Comparison of ENCODE assay signal across 8 cellular contexts in genomic region chr19:11355160-11356073, GRCh38. TPM values are rescaled to one million over a fixed set of nuclear protein-coding genes. Genes with fewer than 3 reads are reported as not detected.
DNase-seq lines count a peak whose midpoint lies in the region; ATAC-seq and TF ChIP-seq lines count a peak whose summit lies in the region.

PLPPR2 (plus strand) TSS chr19:11355432; CDS start chr19:11357674, 2,242 bp downstream.

- no peaks in the 10 kb centered on the region for H3K36me3 Mint-ChIP-seq in neural crest cell (ENCODE audit: low read depth)
- H3K36me3 Mint-ChIP-seq in stimulated activated naive CD8-positive, alpha-beta T cell treated with anti-CD3 and anti-CD28 coated beads, Interleukin-15, Interleukin-2, amounts not matched to agents 100 ng/mL and 50 ng/mL, for 24 hours (ENCODE audit: low read depth), result no peaks in the 10 kb centered on the region

- ATAC-seq in foreskin keratinocyte (peak; percentile 74), HG03097 (IDR thresholded peaks at IDR 0.05; ENCODE audit: low FRiP score, unreplicated experiment) (no peak)

- peaks cover 13% of the 10 kb centered on the region for H3K4me1 Mint-ChIP-seq in neural crest cell
- H3K4me1 Mint-ChIP-seq in stimulated activated naive CD8-positive, alpha-beta T cell treated with anti-CD3 and anti-CD28 coated beads, Interleukin-15, Interleukin-2, amounts not matched to agents 100 ng/mL and 50 ng/mL, for 24 hours (ENCODE audit: low read depth), result peaks cover 9% of the 10 kb centered on the region

- peaks cover 25% of the 10 kb centered on the region for H3K27me3 Mint-ChIP-seq in neural crest cell (ENCODE audit: low read depth)
- peaks cover 10% of the 10 kb centered on the region for H3K27me3 Mint-ChIP-seq in stimulated activated naive CD8-positive, alpha-beta T cell treated with anti-CD3 and anti-CD28 coated beads, Interleukin-15, Interleukin-2, amounts not matched to agents 100 ng/mL and 50 ng/mL, for 24 hours

- peak; percentile 72 for DNase-seq in GDM1 (lab: John Stamatoyannopoulos, UW)
- DNase-seq in M059J (ENCODE audit: low read depth), result peak; percentile 89
- peak; percentile 91 for DNase-seq in SK-MEL-5 (ENCODE audit: low read depth, low spot score)
- peak; percentile 48 to 78 (median 64) for DNase-seq in activated naive CD4-positive, alpha-beta T cell (lab: John Stamatoyannopoulos, UW)
- DNase-seq in foreskin keratinocyte, result peak in 1 of 2 donors; percentile 66
- DNase-seq in neural crest cell (ENCODE audit: low read depth, low spot score), result peak; percentile 91

- H3K27ac Mint-ChIP-seq in neural crest cell (ENCODE audit: unreplicated experiment), result peak within 1 kb of the TSS; percentile 58
- H3K27ac Mint-ChIP-seq in stimulated activated naive CD8-positive, alpha-beta T cell treated with anti-CD3 and anti-CD28 coated beads, Interleukin-15, Interleukin-2, amounts not matched to agents 100 ng/mL and 50 ng/mL, for 24 hours, result no peak within 1 kb of the TSS

- no peak for TF ChIP-seq CTCF in foreskin keratinocyte (conservative IDR thresholded peaks at IDR 0.05)
- TF ChIP-seq CTCF in neural crest cell (conservative IDR thresholded peaks at IDR 0.05), result no peak

- no peaks in the 10 kb centered on the region for H3K9me3 Mint-ChIP-seq in neural crest cell
- H3K9me3 Mint-ChIP-seq in stimulated activated naive CD8-positive, alpha-beta T cell treated with anti-CD3 and anti-CD28 coated beads, Interleukin-15, Interleukin-2, amounts not matched to agents 100 ng/mL and 50 ng/mL, for 24 hours, result no peaks in the 10 kb centered on the region

- peak within 1 kb of the TSS; percentile 83 for H3K4me3 Mint-ChIP-seq in neural crest cell
- H3K4me3 Mint-ChIP-seq in stimulated activated naive CD8-positive, alpha-beta T cell treated with anti-CD3 and anti-CD28 coated beads, Interleukin-15, Interleukin-2, amounts not matched to agents 100 ng/mL and 50 ng/mL, for 24 hours, result peak within 1 kb of the TSS; percentile 64

- in situ Hi-C loops in SK-MEL-5 (cut with HindIII; ENCODE audit: low pct_unique_long_range_greater_than_20kb, low sequenced_read_pairs), result no loop called here

- H3K4me1 ChIP-seq in foreskin keratinocyte, result no peaks in the 10 kb centered on the region

- H3K27ac ChIP-seq in foreskin keratinocyte, result no peak within 1 kb of the TSS

- H3K27me3 ChIP-seq in foreskin keratinocyte, result no peaks in the 10 kb centered on the region

RNA-seq across cellular contexts. Expression of gene PLPPR2, which starts in this region (rescaled TPM):
- 27.9 and 31.6 TPM in 2 replicates for total RNA-seq in M059J (2014; rRNA removed; shearing (Covaris generic))
- 4.9 and 7.6 TPM in 2 replicates for total RNA-seq in SK-MEL-5 (2014; rRNA removed; shearing (Covaris generic))
- polyA plus RNA-seq in SK-MEL-5 (2015; cell fraction: cytosol; rRNA removed), result 28.7 and 33.8 TPM in 2 replicates
- 18.2 and 25.5 TPM in 2 replicates for polyA plus RNA-seq in SK-MEL-5 (2015; cell fraction: nucleus; rRNA removed)
- total RNA-seq in foreskin keratinocyte, result 8.7 and 9.4 TPM in 2 replicates
- 10.4 and 12.2 TPM in 2 replicates for polyA plus RNA-seq in foreskin keratinocyte
- total RNA-seq in neural crest cell, result 10.3 and 12.3 TPM in 2 replicates
